In the genomic region with DNA sequence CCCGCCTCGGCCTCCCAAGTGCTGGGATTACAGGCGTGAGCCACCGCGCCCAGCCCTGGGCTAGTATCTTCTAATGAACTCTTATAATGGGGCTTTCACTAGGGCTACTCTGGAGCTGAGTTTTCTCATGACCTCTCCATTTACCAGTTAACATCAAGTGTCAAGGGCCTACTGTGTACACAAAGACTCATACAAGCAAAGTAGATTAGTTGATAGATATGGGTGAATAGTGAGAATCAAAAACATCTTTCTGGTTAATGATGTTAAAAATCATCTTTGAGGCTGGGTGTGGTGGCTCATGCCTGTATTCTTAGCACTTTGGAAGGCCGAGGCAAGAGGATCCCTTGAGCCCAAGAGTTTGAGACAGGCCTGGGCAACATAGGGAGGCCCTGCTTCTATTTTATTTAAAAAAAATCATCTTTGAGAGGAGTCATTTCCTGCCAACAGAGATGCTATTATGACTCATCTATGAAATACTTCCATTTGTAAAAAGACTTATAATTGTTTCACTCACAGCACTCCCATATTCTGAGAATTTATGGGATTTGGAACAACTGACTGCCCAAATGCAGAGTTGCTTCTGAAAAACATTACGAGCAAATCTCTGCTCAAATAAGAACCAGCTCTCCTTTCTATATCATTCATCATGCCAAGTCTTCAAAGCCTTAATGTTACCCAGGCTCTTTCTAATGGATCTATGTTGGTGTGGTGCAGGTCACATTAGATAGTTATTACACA, we compare ENCODE assay signal across 1 cellular context.
TF ChIP-seq lines count a peak whose summit lies in the region.

No MANE protein-coding gene starts in this region.

TF ChIP-seq in GM23338, 12 proteins besides CTCF, POLR2A, EP300 and RAD21 (continued from another document):
- TF ChIP-seq, protein P1, sequence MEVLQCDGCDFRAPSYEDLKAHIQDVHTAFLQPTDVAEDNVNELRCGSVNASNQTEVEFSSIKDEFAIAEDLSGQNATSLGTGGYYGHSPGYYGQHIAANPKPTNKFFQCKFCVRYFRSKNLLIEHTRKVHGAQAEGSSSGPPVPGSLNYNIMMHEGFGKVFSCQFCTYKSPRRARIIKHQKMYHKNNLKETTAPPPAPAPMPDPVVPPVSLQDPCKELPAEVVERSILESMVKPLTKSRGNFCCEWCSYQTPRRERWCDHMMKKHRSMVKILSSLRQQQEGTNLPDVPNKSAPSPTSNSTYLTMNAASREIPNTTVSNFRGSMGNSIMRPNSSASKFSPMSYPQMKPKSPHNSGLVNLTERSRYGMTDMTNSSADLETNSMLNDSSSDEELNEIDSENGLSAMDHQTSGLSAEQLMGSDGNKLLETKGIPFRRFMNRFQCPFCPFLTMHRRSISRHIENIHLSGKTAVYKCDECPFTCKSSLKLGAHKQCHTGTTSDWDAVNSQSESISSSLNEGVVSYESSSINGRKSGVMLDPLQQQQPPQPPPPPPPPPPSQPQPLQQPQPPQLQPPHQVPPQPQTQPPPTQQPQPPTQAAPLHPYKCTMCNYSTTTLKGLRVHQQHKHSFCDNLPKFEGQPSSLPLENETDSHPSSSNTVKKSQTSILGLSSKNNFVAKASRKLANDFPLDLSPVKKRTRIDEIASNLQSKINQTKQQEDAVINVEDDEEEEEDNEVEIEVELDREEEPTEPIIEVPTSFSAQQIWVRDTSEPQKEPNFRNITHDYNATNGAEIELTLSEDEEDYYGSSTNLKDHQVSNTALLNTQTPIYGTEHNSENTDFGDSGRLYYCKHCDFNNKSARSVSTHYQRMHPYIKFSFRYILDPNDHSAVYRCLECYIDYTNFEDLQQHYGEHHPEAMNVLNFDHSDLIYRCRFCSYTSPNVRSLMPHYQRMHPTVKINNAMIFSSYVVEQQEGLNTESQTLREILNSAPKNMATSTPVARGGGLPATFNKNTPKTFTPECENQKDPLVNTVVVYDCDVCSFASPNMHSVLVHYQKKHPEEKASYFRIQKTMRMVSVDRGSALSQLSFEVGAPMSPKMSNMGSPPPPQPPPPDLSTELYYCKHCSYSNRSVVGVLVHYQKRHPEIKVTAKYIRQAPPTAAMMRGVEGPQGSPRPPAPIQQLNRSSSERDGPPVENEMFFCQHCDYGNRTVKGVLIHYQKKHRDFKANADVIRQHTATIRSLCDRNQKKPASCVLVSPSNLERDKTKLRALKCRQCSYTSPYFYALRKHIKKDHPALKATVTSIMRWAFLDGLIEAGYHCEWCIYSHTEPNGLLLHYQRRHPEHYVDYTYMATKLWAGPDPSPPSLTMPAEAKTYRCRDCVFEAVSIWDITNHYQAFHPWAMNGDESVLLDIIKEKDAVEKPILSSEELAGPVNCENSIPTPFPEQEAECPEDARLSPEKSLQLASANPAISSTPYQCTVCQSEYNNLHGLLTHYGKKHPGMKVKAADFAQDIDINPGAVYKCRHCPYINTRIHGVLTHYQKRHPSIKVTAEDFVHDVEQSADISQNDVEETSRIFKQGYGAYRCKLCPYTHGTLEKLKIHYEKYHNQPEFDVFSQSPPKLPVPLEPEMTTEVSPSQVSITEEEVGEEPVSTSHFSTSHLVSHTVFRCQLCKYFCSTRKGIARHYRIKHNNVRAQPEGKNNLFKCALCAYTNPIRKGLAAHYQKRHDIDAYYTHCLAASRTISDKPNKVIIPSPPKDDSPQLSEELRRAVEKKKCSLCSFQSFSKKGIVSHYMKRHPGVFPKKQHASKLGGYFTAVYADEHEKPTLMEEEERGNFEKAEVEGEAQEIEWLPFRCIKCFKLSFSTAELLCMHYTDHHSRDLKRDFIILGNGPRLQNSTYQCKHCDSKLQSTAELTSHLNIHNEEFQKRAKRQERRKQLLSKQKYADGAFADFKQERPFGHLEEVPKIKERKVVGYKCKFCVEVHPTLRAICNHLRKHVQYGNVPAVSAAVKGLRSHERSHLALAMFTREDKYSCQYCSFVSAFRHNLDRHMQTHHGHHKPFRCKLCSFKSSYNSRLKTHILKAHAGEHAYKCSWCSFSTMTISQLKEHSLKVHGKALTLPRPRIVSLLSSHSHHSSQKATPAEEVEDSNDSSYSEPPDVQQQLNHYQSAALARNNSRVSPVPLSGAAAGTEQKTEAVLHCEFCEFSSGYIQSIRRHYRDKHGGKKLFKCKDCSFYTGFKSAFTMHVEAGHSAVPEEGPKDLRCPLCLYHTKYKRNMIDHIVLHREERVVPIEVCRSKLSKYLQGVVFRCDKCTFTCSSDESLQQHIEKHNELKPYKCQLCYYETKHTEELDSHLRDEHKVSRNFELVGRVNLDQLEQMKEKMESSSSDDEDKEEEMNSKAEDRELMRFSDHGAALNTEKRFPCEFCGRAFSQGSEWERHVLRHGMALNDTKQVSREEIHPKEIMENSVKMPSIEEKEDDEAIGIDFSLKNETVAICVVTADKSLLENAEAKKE (CRISPR knock-in tag; IDR thresholded peaks at IDR 0.05): no peak
- TF ChIP-seq EZH2phosphoT487 (IDR thresholded peaks at IDR 0.05; ENCODE audit: unreplicated experiment) (no peak), POLR2AphosphoS5 (IDR thresholded peaks at IDR 0.05; ENCODE audit: low read depth) (no peak), JUNB (IDR thresholded peaks at IDR 0.05; ENCODE audit: unreplicated experiment) (no peak), ZNF331 (CRISPR knock-in tag; IDR thresholded peaks at IDR 0.05; ENCODE audit: low read depth) (no peak)
